ENCODE assay signal across 21 cellular contexts in the genomic region with DNA sequence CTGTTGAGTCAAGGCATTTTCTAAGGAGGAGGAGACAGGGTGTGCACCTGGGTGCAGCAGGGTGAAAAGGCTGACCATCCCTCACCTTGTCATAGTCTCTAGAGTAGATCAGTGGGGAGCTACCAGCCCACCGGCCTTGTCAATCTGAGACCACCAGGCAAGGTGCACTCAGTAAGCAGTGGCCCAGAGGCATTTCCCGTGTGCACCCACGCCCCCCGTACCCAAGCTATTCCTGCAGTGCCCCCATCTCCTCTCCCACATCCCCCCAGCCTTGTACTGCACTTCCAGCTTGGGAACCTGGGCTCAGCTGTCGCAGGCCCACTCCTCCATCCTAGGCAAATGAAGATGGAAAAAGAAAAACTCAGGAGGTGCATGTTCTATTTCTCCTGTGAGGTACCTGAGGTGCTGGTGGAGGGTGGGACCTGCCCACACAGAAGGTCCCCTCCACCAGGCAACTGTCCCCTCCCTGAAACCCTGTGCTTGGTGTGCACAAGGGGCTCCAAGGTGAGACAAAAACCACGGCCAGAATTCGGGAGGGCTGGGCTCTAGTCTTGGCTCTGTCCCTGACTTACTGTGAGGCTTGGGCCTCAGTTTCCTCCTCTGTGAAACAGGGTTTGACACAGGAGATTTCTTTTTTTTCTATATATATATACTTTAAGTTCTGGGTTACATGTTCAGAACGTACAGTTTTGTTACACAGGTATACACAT. TPM values are rescaled to one million over a fixed set of nuclear protein-coding genes. Genes with fewer than 3 reads are reported as not detected.
DNase-seq lines count a peak whose midpoint lies in the region; ATAC-seq and TF ChIP-seq lines count a peak whose summit lies in the region.
"Had no signal": no experiment of that assay in that cellular context is flagged by ENCODE, and none has a peak within 500 bp of the region (broad histone marks: within the 10 kb centered on the region; RNA-seq: fewer than 3 reads in every experiment).

No MANE protein-coding gene starts in this region.

- peaks cover 51% of the 10 kb centered on the region for H3K27me3 ChIP-seq in IMR-90 (ENCODE audit: control insufficient read depth, insufficient read depth, low read length)
- no peaks in the 10 kb centered on the region for H3K27me3 ChIP-seq in thyroid gland
- no peaks in the 10 kb centered on the region for H3K27me3 ChIP-seq in gastroesophageal sphincter
- H3K27me3 ChIP-seq: Peyer's patch had no signal

- H2AK5ac ChIP-seq in IMR-90 (ENCODE audit: low read depth, low read length) = no peak overlapping the region

- H3K18ac ChIP-seq in IMR-90 (ENCODE audit: low read depth, low read length) = no peak overlapping the region

- H3K4me3 Mint-ChIP-seq in chondrocyte (ENCODE audit: unreplicated experiment) = no peak overlapping the region

- H2AFZ ChIP-seq in IMR-90 (replicated peaks; ENCODE audit: low read length, poor library complexity) = no peak overlapping the region

- no peak overlapping the region for H3K4me3 ChIP-seq in IMR-90 (ENCODE audit: insufficient read depth, low read depth, low read length)
- no peak overlapping the region for H3K4me3 ChIP-seq in thyroid gland (replicated peaks in 1 of 3)
- H3K4me3 ChIP-seq in gastroesophageal sphincter = no peak overlapping the region
- H3K4me3 ChIP-seq: HAP-1, Peyer's patch had no signal

- peaks cover 3% of the 10 kb centered on the region for H3K4me1 Mint-ChIP-seq in chondrocyte (ENCODE audit: low read depth)

- no peak for TF ChIP-seq EP300 in gastroesophageal sphincter (IDR thresholded peaks at IDR 0.05)

- TF ChIP-seq CTCF in IMR-90 (conservative IDR thresholded peaks at IDR 0.05; ENCODE audit: low read depth, low read length) = no peak
- no peak for TF ChIP-seq CTCF in chondrocyte (IDR thresholded peaks at IDR 0.05)
- no peak for TF ChIP-seq CTCF in thyroid gland (IDR thresholded peaks at IDR 0.05)
- TF ChIP-seq CTCF in gastroesophageal sphincter (IDR thresholded peaks at IDR 0.05) = no peak

- no peak overlapping the region for H4K8ac ChIP-seq in IMR-90 (ENCODE audit: low read depth in 2 of 2, low read length in 2 of 2)

- POLR2A ChIA-PET in IMR-90 (lab: Charles Lee; ENCODE audit: unreplicated experiment) = no interaction called here

- in situ Hi-C loops in IMR-90 (cut with MboI; ENCODE audit: low sequenced_read_pairs) = no loop called here

- H3K4me2 ChIP-seq in IMR-90 (ENCODE audit: low read depth, low read length) = no peak overlapping the region

- no peaks in the 10 kb centered on the region for H3K9me3 Mint-ChIP-seq in chondrocyte (ENCODE audit: low read depth)

- DNase-seq in IMR-90 (no peak), chondrocyte (ENCODE audit: low spot score) (peak; percentile 56), mesenteric fat pad (ENCODE audit: low spot score) (peak; percentile 14), thyroid gland (peak in 1 of 2 donors; percentile 1), NCI-H69 (lab: John Stamatoyannopoulos, UW) (no peak)
- DNase-seq: ACHN; C1 segment of cervical spinal cord; DMS153; GDM1; NCI-H1092 treated with DMSO at 0.1 percent for 48 hours; NCI-H146; NCI-H2081; NCI-H446 treated with DMSO at 0.1 percent for 48 hours; NCI-H748 treated with DMSO at 0.1 percent for 48 hours; NK-92 treated with Interleukin-12 subunit alpha and Interleukin-12 subunit beta, amount 100 ng/mL, for 24 hours; Right ventricle myocardium superior had no signal

- H3K23ac ChIP-seq in IMR-90 (ENCODE audit: low read depth, low read length) = no peak overlapping the region

- no peak overlapping the region for H4K5ac ChIP-seq in IMR-90 (ENCODE audit: low read depth, low read length)

- CTCF ChIA-PET in IMR-90 (lab: Yijun Ruan, JAX) = no interaction called here

- dilution Hi-C loops in IMR-90 (cut with HindIII; ENCODE audit: low sequenced_read_pairs, unreplicated experiment) = no loop called here

- intact Hi-C loops in IMR-90 (cut with micrococcal nuclease) = no loop called here
- intact Hi-C loops in thyroid gland (cut with DNase I) = no loop called here

- H3K4ac ChIP-seq in IMR-90 (ENCODE audit: low read depth, low read length) = no peak overlapping the region

- H3K56ac ChIP-seq in IMR-90 (ENCODE audit: extremely low read depth, insufficient read depth, low read length) = no peak overlapping the region

- no peak overlapping the region for H3K27ac Mint-ChIP-seq in chondrocyte (ENCODE audit: unreplicated experiment)

- H3K27me3 Mint-ChIP-seq in chondrocyte (ENCODE audit: low read depth) = peaks cover 6% of the 10 kb centered on the region

- H3K27ac ChIP-seq in IMR-90 (ENCODE audit: insufficient read depth, low read length) (no peak overlapping the region), thyroid gland (peak overlapping the region; percentile 64 to 92 (median 91)), gastroesophageal sphincter (no peak overlapping the region)
- H3K27ac ChIP-seq: Peyer's patch had no signal

- H3K9me3 ChIP-seq in IMR-90 (ENCODE audit: control insufficient read depth, insufficient read depth, low read length) (no peaks in the 10 kb centered on the region), thyroid gland (no peaks in the 10 kb centered on the region), gastroesophageal sphincter (no peaks in the 10 kb centered on the region)
- H3K9me3 ChIP-seq: HAP-1, Peyer's patch had no signal

- H3K36me3 ChIP-seq in IMR-90 (ENCODE audit: control insufficient read depth, insufficient read depth, low read length) (no peaks in the 10 kb centered on the region), thyroid gland (no peaks in the 10 kb centered on the region), gastroesophageal sphincter (no peaks in the 10 kb centered on the region)
- H3K36me3 ChIP-seq: HAP-1, Peyer's patch had no signal

- no peak overlapping the region for H2BK15ac ChIP-seq in IMR-90 (ENCODE audit: low read depth, low read length)

- no peak overlapping the region for H3K9ac ChIP-seq in IMR-90 (ENCODE audit: low read depth, low read length)

- H2BK20ac ChIP-seq in IMR-90 (ENCODE audit: low read depth, low read length) = no peak overlapping the region

- H3K9me1 ChIP-seq in IMR-90 (ENCODE audit: insufficient read depth, low read length) = no peaks in the 10 kb centered on the region; the same call in 1 of the 2 replicates

- no peaks in the 10 kb centered on the region for H3K36me3 Mint-ChIP-seq in chondrocyte (ENCODE audit: low read depth)

- BruUV-seq in IMR-90 (replicated peaks; lab: Mats Ljungman, UMichigan) = no TSS peak

- TF ChIP-seq POLR2A in IMR-90 (IDR thresholded peaks at IDR 0.05; ENCODE audit: low read depth, low read length) (no peak), thyroid gland (IDR thresholded peaks at IDR 0.05) (no peak), gastroesophageal sphincter (IDR thresholded peaks at IDR 0.05) (no peak)

- H2BK120ac ChIP-seq in IMR-90 (ENCODE audit: low read depth, low read length) = no peak overlapping the region

- H3K14ac ChIP-seq in IMR-90 (replicated peaks; ENCODE audit: low read depth, low read length) = no peak overlapping the region

- no peak overlapping the region for H4K91ac ChIP-seq in IMR-90 (ENCODE audit: insufficient read depth, low read depth, low read length)

- H3K4me1 ChIP-seq in IMR-90 (ENCODE audit: control insufficient read depth, insufficient read depth, low read length) (peaks cover 10% of the 10 kb centered on the region; the same call in 1 of the 2 replicates), thyroid gland (peaks cover 67 to 74% of the 10 kb centered on the region in 2 donors), gastroesophageal sphincter (peaks cover 0 to 9% (median 0%) of the 10 kb centered on the region in 3 donors)
- H3K4me1 ChIP-seq: HAP-1 had no signal

- WGBS in IMR-90 (ENCODE audit: extremely low coverage in 2 of 2, insufficient read length in 1 of 2), 2 experiments = 30% methylated on average over 2 of the region's 8 CpGs; no CpG with 5 or more reads in 1 of the 2 experiments
- WGBS in thyroid gland, 2 donors = 81 to 85% methylated on average over 7 to 8 of the region's 8 CpGs
- 65 to 90% methylated on average over 1 to 6 of the region's 8 CpGs for WGBS in gastroesophageal sphincter (ENCODE audit: low coverage in 1 of 2), 2 donors

- no peak for TF ChIP-seq RAD21 in IMR-90 (IDR thresholded peaks at IDR 0.05; ENCODE audit: low read length)

- no peaks in the 10 kb centered on the region for H4K20me1 ChIP-seq in IMR-90 (ENCODE audit: insufficient read depth, low read length)

- ATAC-seq in IMR-90 (ENCODE audit: low read depth) = no peak
- ATAC-seq in HG02623 (IDR thresholded peaks at IDR 0.05; ENCODE audit: unreplicated experiment) = no peak
- ATAC-seq in gastroesophageal sphincter = no peak
- no peak for ATAC-seq in HG03095 (IDR thresholded peaks at IDR 0.05; ENCODE audit: unreplicated experiment)

- H2BK5ac ChIP-seq in IMR-90 (ENCODE audit: low read depth, low read length, poor library complexity, severe bottlenecking) = no peak overlapping the region

- H2AK9ac ChIP-seq in IMR-90 (replicated peaks; ENCODE audit: low read depth, low read length, poor library complexity) = peak overlapping the region; percentile 52

- H3K79me1 ChIP-seq in IMR-90 (ENCODE audit: low read depth in 1 of 2, low read length in 2 of 2) = no peaks in the 10 kb centered on the region

TF ChIP-seq in IMR-90, 13 proteins besides CTCF, POLR2A, EP300 and RAD21:
- TF ChIP-seq MAFK (IDR thresholded peaks at IDR 0.05; ENCODE audit: low read depth, low read length) (no peak), MXI1 (IDR thresholded peaks at IDR 0.05; ENCODE audit: borderline replicate concordance, low read depth, low read length) (no peak), RCOR1 (IDR thresholded peaks at IDR 0.05; ENCODE audit: insufficient replicate concordance, low read length) (no peak), NFE2L2 (IDR thresholded peaks at IDR 0.05; ENCODE audit: low read depth, low read length) (no peak), MAZ (IDR thresholded peaks at IDR 0.05; ENCODE audit: borderline replicate concordance, low read depth, low read length) (no peak)
TF ChIP-seq in IMR-90: peak in this region for 0.

RNA-seq across cellular contexts. Expression of a gene that starts 8.4 kb away (rescaled TPM):
- total RNA-seq in IMR-90 (2012; rRNA removed) = not detected in 2 replicates
- 0.06 TPM in 1 of 2 replicates, not detected in the other for polyA plus RNA-seq in IMR-90 (2012; rRNA removed)
- 0.02 TPM in 1 of 2 replicates, not detected in the other for polyA plus RNA-seq in IMR-90 (2012; cell fraction: cytosol; rRNA removed)
- 0.07 TPM in 1 of 2 replicates, not detected in the other for polyA plus RNA-seq in IMR-90 (2012; cell fraction: nucleus; rRNA removed; ENCODE audit: low replicate concordance)
- 0.32 TPM in 1 of 3 replicates, not detected in the others for total RNA-seq in chondrocyte
- total RNA-seq in mesenteric fat pad = 1.4 TPM
- 10 to 100 TPM; 29.3 to 38.1 (median 37.7) TPM for total RNA-seq in thyroid gland
- total RNA-seq in gastroesophageal sphincter = 1 to 10 TPM in 2 of 4 donors, under 1 TPM in 2; 0.35 to 2.5 (median 0.89) TPM

RNA-seq across cellular contexts. Expression of a gene that starts 45.7 kb away (rescaled TPM):
- total RNA-seq in IMR-90 (2012; rRNA removed) (under 0.01 TPM in 1 of 2 replicates, not detected in the other), chondrocyte (0.20 TPM in 1 of 3 replicates, not detected in the others), mesenteric fat pad (6.7 TPM), thyroid gland (1 to 10 TPM in 3 of 4 donors, under 1 TPM in 1; 0.93 to 4.0 (median 2.8) TPM), gastroesophageal sphincter (1 to 10 TPM; 1.8 to 2.8 (median 2.3) TPM)
- 0.37 and 0.44 TPM in 2 replicates for polyA plus RNA-seq in IMR-90 (2012; rRNA removed)
- 0.67 TPM in 1 of 2 replicates, not detected in the other for polyA plus RNA-seq in IMR-90 (2012; cell fraction: cytosol; rRNA removed)
- 0.45 and 1.5 TPM in 2 replicates for polyA plus RNA-seq in IMR-90 (2012; cell fraction: nucleus; rRNA removed; ENCODE audit: low replicate concordance)

Comparison
In these comparisons a context has a peak if more than half of its experiments do, and no peak if none do; other contexts are left out.
1. DNase-seq: peak in chondrocyte (single experiment) and mesenteric fat pad (single experiment); none in IMR-90 (single experiment) and NCI-H69 (single experiment).
2. H3K27ac ChIP-seq: peak in thyroid gland (3 of 3); none in IMR-90 (single experiment) and gastroesophageal sphincter (0 of 4).
3. RNA of a gene that starts 8.4 kb away (total RNA-seq): 29.3 to 38.1 TPM in thyroid gland; 1.4 TPM in mesenteric fat pad (single experiment), 0.35 to 2.5 TPM in gastroesophageal sphincter, 0.32 TPM in chondrocyte and not detected in IMR-90; every median in the first group is over 4 times any median in the second.